In the genomic region with DNA sequence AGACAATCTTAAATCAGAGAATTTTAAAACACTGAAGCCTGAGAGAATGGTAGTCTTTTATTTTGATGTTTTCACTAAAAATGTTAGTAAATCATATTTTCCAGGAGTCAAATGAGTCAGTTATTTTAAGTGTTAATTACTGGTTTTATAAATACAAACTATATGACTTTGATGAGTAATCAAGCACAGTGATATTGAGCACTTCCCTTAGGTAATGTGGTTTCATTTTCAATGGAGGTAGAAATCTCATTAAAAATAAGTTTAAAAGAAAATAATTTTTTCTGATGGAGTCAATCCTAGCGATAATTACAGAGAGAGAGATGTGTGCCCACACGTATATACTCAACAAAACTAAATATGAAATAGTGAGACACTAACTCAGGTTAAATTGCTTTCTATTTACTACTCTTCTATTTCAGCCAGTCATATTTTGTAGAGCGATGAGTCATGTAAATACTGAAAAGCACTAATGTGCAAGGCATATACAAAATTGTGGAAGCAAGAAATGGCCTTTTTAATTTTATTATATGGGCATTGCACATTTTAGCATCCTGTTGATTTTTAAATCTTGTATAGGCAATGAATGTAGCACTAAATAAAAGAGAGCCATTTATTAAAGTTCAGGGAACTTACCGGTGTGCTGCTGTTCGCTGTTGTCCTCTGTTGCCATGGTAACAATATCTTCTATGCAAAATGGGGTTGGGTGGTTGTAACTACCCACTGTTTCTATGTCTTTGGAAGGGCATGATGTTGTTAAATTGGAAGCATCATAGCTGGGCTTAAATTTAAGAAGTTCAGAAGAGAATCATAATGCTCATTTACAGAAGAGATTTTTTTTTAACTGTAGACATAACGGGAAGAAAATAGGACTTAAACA, we compare ENCODE assay signal across 24 cellular contexts.
DNase-seq lines count a peak whose midpoint lies in the region; ATAC-seq, FAIRE-seq and TF ChIP-seq lines count a peak whose summit lies in the region.
"Had no signal": no experiment of that assay in that cellular context is flagged by ENCODE, and none has a peak within 500 bp of the region (broad histone marks: within the 10 kb centered on the region; RNA-seq: fewer than 3 reads in every experiment).

No MANE protein-coding gene starts in this region.

- DNase-seq in DMS53 (lab: John Stamatoyannopoulos, UW), result peak; percentile 52
- DNase-seq in DMS53 treated with DMSO at 0.1 percent for 48 hours (lab: John Stamatoyannopoulos, UW; ENCODE audit: unreplicated experiment), result no peak
- peak; percentile 2 for DNase-seq in SK-N-DZ (ENCODE audit: low spot score)
- DNase-seq in ascending aorta (ENCODE audit: low spot score in 2 of 2), result no peak
- no peak for DNase-seq in stimulated activated CD4-positive, alpha-beta T cell treated with anti-CD3 and anti-CD28 coated beads, Interleukin-4, amount 100 ng/mL, for 24 hours
- DNase-seq in substantia nigra (lab: John Stamatoyannopoulos, UW), result no peak
- DNase-seq: 8988T; activated CD4-positive, CD25-positive, alpha-beta regulatory T cell; activated CD8-positive, alpha-beta T cell treated with anti-CD3 and anti-CD28 coated beads, Interleukin-2, amount 10 ng/mL, durations not matched to agents 7 days and 5 days; activated naive CD8-positive, alpha-beta T cell treated with anti-CD3 and anti-CD28 coated beads for 36 hours; activated T-cell treated with anti-CD3 and anti-CD28 coated beads, Interleukin-2, amount 50 U/mL, for 48 hours; brain microvascular endothelial cell; DMS153; erythroblast; Kasumi-1; left ventricle myocardium inferior; NCI-H1417 treated with DMSO at 0.1 percent for 48 hours; NCI-H345; SIG-M5; testis had no signal

- no peaks in the 10 kb centered on the region for H3K36me3 ChIP-seq in ascending aorta
- H3K36me3 ChIP-seq: BLaER1, brain microvascular endothelial cell, left ventricle myocardium inferior had no signal

- peak; percentile 46 for ATAC-seq in HG02870 (IDR thresholded peaks at IDR 0.05; ENCODE audit: unreplicated experiment)
- ATAC-seq: activated CD8-positive, alpha-beta T cell treated with anti-CD3 and anti-CD28 coated beads, Interleukin-2, amount 10 ng/mL, durations not matched to agents 7 days and 5 days had no signal

- TF ChIP-seq CTCF in ascending aorta (IDR thresholded peaks at IDR 0.05), result no peak

- no peak overlapping the region for H3K4me3 ChIP-seq in ascending aorta
- H3K4me3 ChIP-seq: BLaER1, left ventricle myocardium inferior, testis had no signal

- no peaks in the 10 kb centered on the region for H3K9me3 ChIP-seq in ascending aorta
- H3K9me3 ChIP-seq: BLaER1, left ventricle myocardium inferior, testis had no signal

- intact Hi-C loops in ascending aorta (cut with DNase I), result no loop called here

- H3K27me3 ChIP-seq in ascending aorta, result no peaks in the 10 kb centered on the region
- H3K27me3 ChIP-seq: BLaER1, brain microvascular endothelial cell, testis had no signal

- H3K27ac ChIP-seq in ascending aorta (no peak overlapping the region), substantia nigra (ENCODE audit: low read depth, low read length, poor library complexity, severe bottlenecking) (no peak overlapping the region)
- H3K27ac ChIP-seq: BLaER1, brain microvascular endothelial cell, left ventricle myocardium inferior, testis had no signal

- H3K4me1 ChIP-seq in ascending aorta, result no peaks in the 10 kb centered on the region
- H3K4me1 ChIP-seq: BLaER1, left ventricle myocardium inferior, testis had no signal

- FAIRE-seq in islet of Langerhans (lab: Jason Lieb, UNC), result peak; percentile 41
- FAIRE-seq: GM18507 had no signal

Comparison
In these comparisons a context has a peak if more than half of its experiments do, and no peak if none do; other contexts are left out.
1. DNase-seq: peak in DMS53 (single experiment) and SK-N-DZ (single experiment); none in DMS53 treated with DMSO at 0.1 percent for 48 hours (single experiment), ascending aorta (0 of 2), stimulated activated CD4-positive, alpha-beta T cell treated with anti-CD3 and anti-CD28 coated beads, Interleukin-4, amount 100 ng/mL, for 24 hours (single experiment) and substantia nigra (0 of 49).